ENCODE assay signal across 8 cellular contexts in genomic region chr11:119615003-119615878, GRCh38.
DNase-seq lines count a peak whose midpoint lies in the region; ATAC-seq and TF ChIP-seq lines count a peak whose summit lies in the region.

No MANE protein-coding gene starts in this region.

- ATAC-seq in HG02642 (IDR thresholded peaks at IDR 0.05; ENCODE audit: poor library complexity, unreplicated experiment) (peak; percentile 67), RWPE2 (ENCODE audit: low read depth) (peak; percentile 92), GM21528 (IDR thresholded peaks at IDR 0.05; ENCODE audit: low FRiP score, unreplicated experiment) (no peak)

- no peaks in the 10 kb centered on the region for H3K79me2 ChIP-seq in Karpas-422 (ENCODE audit: low read length)

- no peak overlapping the region for H2AFZ ChIP-seq in Karpas-422 (ENCODE audit: low read length)

- H3K27ac ChIP-seq in RWPE2 (ENCODE audit: poor library complexity, severe bottlenecking) = peak overlapping the region; percentile 73
- no peak overlapping the region for H3K27ac ChIP-seq in Karpas-422 (ENCODE audit: low read length)

- no peak for TF ChIP-seq CTCF in RWPE2 (IDR thresholded peaks at IDR 0.05; ENCODE audit: poor library complexity, severe bottlenecking)

- no peak overlapping the region for H3K9ac ChIP-seq in Karpas-422 (ENCODE audit: low read length)

- H3K9me2 ChIP-seq in Karpas-422 (replicated peaks; ENCODE audit: insufficient read depth, low read length) = no peaks in the 10 kb centered on the region

- H3K36me3 ChIP-seq in RWPE2 (ENCODE audit: low read depth) = no peaks in the 10 kb centered on the region
- no peaks in the 10 kb centered on the region for H3K36me3 ChIP-seq in Karpas-422 (ENCODE audit: insufficient read depth, low read length)

- H3K4me3 ChIP-seq in RWPE2 (ENCODE audit: severe bottlenecking) (no peak overlapping the region), Karpas-422 (ENCODE audit: low read length) (no peak overlapping the region)

- H3K4me1 ChIP-seq in RWPE2 (ENCODE audit: insufficient read depth, poor library complexity, severe bottlenecking) (peaks cover 12% of the 10 kb centered on the region), Karpas-422 (ENCODE audit: low read length) (no peaks in the 10 kb centered on the region)

- H3K27me3 ChIP-seq in RWPE2 (ENCODE audit: insufficient read depth, poor library complexity, severe bottlenecking) (no peaks in the 10 kb centered on the region), Karpas-422 (ENCODE audit: low read length) (no peaks in the 10 kb centered on the region)

- in situ Hi-C loops in Caki2 (cut with HindIII; ENCODE audit: low pct_unique_long_range_greater_than_20kb, low sequenced_read_pairs) = no loop called here

- no peak overlapping the region for H3K4me2 ChIP-seq in Karpas-422 (ENCODE audit: low read depth, low read length, poor library complexity, severe bottlenecking)

- H3K9me3 ChIP-seq in RWPE2 (ENCODE audit: severe bottlenecking) = no peaks in the 10 kb centered on the region
- no peaks in the 10 kb centered on the region for H3K9me3 ChIP-seq in Karpas-422 (ENCODE audit: low read length)

- peak; percentile 90 for DNase-seq in Caki2 (ENCODE audit: low read depth)
- no peak for DNase-seq in RWPE2 (ENCODE audit: low spot score)
- peak; percentile 81 for DNase-seq in hepatic stellate cell (ENCODE audit: low spot score)
- DNase-seq in Karpas-422 = no peak
- no peak for DNase-seq in T-helper 9 cell
- DNase-seq in activated naive CD4-positive, alpha-beta T cell treated with Interleukin-2 at 50 U/mL for 16 hours = no peak

- H4K20me1 ChIP-seq in Karpas-422 (ENCODE audit: insufficient read depth, low read depth, low read length) = no peaks in the 10 kb centered on the region

Comparison
In these comparisons a context has a peak if more than half of its experiments do, and no peak if none do; other contexts are left out.
1. DNase-seq: peak in Caki2 (single experiment) and hepatic stellate cell (single experiment); none in RWPE2 (single experiment), Karpas-422 (single experiment), T-helper 9 cell (single experiment) and activated naive CD4-positive, alpha-beta T cell treated with Interleukin-2 at 50 U/mL for 16 hours (single experiment).